Comparison of ENCODE assay signal across 1 cellular context in the genomic region with DNA sequence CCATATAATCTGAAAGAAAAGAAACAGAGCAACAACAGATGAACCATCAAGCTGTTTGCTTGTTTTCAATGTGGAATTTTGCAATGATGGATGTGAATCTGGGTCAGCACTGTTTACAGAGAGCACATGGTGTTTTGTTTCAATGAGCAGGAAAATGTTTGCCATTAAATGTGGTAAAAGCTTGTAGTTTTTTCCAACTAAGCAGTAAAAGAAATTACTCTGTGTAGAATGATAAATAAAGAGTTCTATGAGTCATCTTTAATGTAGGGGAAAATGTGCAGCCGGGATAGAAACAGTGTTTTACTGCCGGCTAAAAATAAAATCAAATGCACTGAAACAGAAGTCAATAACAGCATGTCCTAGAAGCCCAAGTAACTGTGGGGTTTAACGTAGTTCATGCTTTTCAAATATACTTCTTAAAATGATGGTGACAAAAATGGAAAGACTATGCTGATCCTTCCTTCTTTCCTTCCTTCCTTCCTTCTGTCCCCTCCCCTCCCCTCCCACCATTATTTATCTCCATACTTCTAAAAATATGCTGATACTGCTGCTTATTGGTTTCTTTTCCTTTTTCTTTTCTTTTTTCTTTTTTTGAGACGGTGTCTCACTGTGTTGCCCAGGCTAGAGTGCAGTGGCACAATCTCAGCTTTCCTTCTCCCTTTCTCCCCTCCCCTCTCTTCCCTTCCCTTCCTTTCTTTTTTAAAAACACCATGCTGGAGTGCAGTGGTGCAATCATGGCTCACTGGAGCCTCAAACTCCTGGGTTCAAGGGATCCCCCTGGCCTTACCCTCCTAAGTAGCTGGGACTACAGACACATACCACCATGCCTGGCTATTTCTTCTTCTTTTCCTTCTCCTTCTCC.
A peak's percentile ranks its signal among the peaks of the same experiment; 100 is the strongest.
TF ChIP-seq lines count a peak whose summit lies in the region.

No MANE protein-coding gene starts in this region.

TF ChIP-seq in HepG2, 621 proteins besides CTCF, POLR2A, EP300 and RAD21 (continued from another document and continues in another):
- TF ChIP-seq, protein P1, sequence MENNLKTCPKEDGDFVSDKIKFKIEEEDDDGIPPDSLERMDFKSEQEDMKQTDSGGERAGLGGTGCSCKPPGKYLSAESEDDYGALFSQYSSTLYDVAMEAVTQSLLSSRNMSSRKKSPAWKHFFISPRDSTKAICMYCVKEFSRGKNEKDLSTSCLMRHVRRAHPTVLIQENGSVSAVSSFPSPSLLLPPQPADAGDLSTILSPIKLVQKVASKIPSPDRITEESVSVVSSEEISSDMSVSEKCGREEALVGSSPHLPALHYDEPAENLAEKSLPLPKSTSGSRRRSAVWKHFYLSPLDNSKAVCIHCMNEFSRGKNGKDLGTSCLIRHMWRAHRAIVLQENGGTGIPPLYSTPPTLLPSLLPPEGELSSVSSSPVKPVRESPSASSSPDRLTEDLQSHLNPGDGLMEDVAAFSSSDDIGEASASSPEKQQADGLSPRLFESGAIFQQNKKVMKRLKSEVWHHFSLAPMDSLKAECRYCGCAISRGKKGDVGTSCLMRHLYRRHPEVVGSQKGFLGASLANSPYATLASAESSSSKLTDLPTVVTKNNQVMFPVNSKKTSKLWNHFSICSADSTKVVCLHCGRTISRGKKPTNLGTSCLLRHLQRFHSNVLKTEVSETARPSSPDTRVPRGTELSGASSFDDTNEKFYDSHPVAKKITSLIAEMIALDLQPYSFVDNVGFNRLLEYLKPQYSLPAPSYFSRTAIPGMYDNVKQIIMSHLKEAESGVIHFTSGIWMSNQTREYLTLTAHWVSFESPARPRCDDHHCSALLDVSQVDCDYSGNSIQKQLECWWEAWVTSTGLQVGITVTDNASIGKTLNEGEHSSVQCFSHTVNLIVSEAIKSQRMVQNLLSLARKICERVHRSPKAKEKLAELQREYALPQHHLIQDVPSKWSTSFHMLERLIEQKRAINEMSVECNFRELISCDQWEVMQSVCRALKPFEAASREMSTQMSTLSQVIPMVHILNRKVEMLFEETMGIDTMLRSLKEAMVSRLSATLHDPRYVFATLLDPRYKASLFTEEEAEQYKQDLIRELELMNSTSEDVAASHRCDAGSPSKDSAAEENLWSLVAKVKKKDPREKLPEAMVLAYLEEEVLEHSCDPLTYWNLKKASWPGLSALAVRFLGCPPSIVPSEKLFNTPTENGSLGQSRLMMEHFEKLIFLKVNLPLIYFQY (CRISPR knock-in tag; IDR thresholded peaks at IDR 0.05; ENCODE audit: borderline replicate concordance), result peak; percentile 79; the same call in 1 of the 2 replicates
- no peak for TF ChIP-seq TOPORS (CRISPR knock-in tag; IDR thresholded peaks at IDR 0.05)
- TF ChIP-seq GATAD1 (CRISPR knock-in tag; IDR thresholded peaks at IDR 0.05), result peak; percentile 42; the same call in 1 of the 2 replicates
- TF ChIP-seq HCFC1 (IDR thresholded peaks at IDR 0.05; ENCODE audit: low read depth, low read length), result no peak
- peak; percentile 96 for TF ChIP-seq KDM6A (CRISPR knock-in tag; IDR thresholded peaks at IDR 0.05; ENCODE audit: low read depth)
- TF ChIP-seq, protein P2, sequence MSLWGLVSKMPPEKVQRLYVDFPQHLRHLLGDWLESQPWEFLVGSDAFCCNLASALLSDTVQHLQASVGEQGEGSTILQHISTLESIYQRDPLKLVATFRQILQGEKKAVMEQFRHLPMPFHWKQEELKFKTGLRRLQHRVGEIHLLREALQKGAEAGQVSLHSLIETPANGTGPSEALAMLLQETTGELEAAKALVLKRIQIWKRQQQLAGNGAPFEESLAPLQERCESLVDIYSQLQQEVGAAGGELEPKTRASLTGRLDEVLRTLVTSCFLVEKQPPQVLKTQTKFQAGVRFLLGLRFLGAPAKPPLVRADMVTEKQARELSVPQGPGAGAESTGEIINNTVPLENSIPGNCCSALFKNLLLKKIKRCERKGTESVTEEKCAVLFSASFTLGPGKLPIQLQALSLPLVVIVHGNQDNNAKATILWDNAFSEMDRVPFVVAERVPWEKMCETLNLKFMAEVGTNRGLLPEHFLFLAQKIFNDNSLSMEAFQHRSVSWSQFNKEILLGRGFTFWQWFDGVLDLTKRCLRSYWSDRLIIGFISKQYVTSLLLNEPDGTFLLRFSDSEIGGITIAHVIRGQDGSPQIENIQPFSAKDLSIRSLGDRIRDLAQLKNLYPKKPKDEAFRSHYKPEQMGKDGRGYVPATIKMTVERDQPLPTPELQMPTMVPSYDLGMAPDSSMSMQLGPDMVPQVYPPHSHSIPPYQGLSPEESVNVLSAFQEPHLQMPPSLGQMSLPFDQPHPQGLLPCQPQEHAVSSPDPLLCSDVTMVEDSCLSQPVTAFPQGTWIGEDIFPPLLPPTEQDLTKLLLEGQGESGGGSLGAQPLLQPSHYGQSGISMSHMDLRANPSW (CRISPR knock-in tag; IDR thresholded peaks at IDR 0.05; ENCODE audit: borderline replicate concordance), result no peak
- TF ChIP-seq FOXM1 (CRISPR knock-in tag; IDR thresholded peaks at IDR 0.05), result no peak
- TF ChIP-seq ZNF879 (CRISPR knock-in tag; IDR thresholded peaks at IDR 0.05), result no peak
- TF ChIP-seq SAFB2 (CRISPR knock-in tag; IDR thresholded peaks at IDR 0.05; ENCODE audit: borderline replicate concordance, low read depth), result no peak
- no peak for TF ChIP-seq CHD4 (IDR thresholded peaks at IDR 0.05; ENCODE audit: borderline replicate concordance, low read length)
- TF ChIP-seq, protein P3, sequence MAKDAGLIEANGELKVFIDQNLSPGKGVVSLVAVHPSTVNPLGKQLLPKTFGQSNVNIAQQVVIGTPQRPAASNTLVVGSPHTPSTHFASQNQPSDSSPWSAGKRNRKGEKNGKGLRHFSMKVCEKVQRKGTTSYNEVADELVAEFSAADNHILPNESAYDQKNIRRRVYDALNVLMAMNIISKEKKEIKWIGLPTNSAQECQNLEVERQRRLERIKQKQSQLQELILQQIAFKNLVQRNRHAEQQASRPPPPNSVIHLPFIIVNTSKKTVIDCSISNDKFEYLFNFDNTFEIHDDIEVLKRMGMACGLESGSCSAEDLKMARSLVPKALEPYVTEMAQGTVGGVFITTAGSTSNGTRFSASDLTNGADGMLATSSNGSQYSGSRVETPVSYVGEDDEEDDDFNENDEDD (CRISPR knock-in tag; IDR thresholded peaks at IDR 0.05; ENCODE audit: borderline replicate concordance), result no peak
- no peak; the same call in 1 of the 2 replicates for TF ChIP-seq SMARCC2 (IDR thresholded peaks at IDR 0.05)
- no peak for TF ChIP-seq PRPF4 (IDR thresholded peaks at IDR 0.05; ENCODE audit: low read depth, low read length, poor library complexity, severe bottlenecking)
- no peak for TF ChIP-seq ZNF230 (CRISPR knock-in tag; IDR thresholded peaks at IDR 0.05)
- TF ChIP-seq, protein P4, sequence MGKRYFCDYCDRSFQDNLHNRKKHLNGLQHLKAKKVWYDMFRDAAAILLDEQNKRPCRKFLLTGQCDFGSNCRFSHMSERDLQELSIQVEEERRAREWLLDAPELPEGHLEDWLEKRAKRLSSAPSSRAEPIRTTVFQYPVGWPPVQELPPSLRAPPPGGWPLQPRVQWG (CRISPR knock-in tag; IDR thresholded peaks at IDR 0.05; ENCODE audit: borderline replicate concordance, low read depth), result no peak
- no peak for TF ChIP-seq ZFP36 (IDR thresholded peaks at IDR 0.05; ENCODE audit: borderline replicate concordance, low read depth, low read length, partially characterized antibody)
- no peak for TF ChIP-seq ZMYM4 (CRISPR knock-in tag; IDR thresholded peaks at IDR 0.05)
- TF ChIP-seq NRL (CRISPR knock-in tag; IDR thresholded peaks at IDR 0.05; ENCODE audit: borderline replicate concordance), result no peak
- no peak for TF ChIP-seq CHD2 (IDR thresholded peaks at IDR 0.05; ENCODE audit: low read depth, low read length)
- no peak for TF ChIP-seq EEA1 (CRISPR knock-in tag; IDR thresholded peaks at IDR 0.05; ENCODE audit: borderline replicate concordance)
- TF ChIP-seq, protein P5, sequence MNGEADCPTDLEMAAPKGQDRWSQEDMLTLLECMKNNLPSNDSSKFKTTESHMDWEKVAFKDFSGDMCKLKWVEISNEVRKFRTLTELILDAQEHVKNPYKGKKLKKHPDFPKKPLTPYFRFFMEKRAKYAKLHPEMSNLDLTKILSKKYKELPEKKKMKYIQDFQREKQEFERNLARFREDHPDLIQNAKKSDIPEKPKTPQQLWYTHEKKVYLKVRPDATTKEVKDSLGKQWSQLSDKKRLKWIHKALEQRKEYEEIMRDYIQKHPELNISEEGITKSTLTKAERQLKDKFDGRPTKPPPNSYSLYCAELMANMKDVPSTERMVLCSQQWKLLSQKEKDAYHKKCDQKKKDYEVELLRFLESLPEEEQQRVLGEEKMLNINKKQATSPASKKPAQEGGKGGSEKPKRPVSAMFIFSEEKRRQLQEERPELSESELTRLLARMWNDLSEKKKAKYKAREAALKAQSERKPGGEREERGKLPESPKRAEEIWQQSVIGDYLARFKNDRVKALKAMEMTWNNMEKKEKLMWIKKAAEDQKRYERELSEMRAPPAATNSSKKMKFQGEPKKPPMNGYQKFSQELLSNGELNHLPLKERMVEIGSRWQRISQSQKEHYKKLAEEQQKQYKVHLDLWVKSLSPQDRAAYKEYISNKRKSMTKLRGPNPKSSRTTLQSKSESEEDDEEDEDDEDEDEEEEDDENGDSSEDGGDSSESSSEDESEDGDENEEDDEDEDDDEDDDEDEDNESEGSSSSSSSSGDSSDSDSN (CRISPR knock-in tag; IDR thresholded peaks at IDR 0.05), result no peak
- TF ChIP-seq ZNF607 (CRISPR knock-in tag; IDR thresholded peaks at IDR 0.05; ENCODE audit: borderline replicate concordance), result no peak
- TF ChIP-seq HMG20A (CRISPR knock-in tag; IDR thresholded peaks at IDR 0.05; ENCODE audit: borderline replicate concordance), result peak; percentile 91; the same call in 1 of the 2 replicates
- no peak for TF ChIP-seq ZNF446 (CRISPR knock-in tag; IDR thresholded peaks at IDR 0.05)
- TF ChIP-seq, protein P6, sequence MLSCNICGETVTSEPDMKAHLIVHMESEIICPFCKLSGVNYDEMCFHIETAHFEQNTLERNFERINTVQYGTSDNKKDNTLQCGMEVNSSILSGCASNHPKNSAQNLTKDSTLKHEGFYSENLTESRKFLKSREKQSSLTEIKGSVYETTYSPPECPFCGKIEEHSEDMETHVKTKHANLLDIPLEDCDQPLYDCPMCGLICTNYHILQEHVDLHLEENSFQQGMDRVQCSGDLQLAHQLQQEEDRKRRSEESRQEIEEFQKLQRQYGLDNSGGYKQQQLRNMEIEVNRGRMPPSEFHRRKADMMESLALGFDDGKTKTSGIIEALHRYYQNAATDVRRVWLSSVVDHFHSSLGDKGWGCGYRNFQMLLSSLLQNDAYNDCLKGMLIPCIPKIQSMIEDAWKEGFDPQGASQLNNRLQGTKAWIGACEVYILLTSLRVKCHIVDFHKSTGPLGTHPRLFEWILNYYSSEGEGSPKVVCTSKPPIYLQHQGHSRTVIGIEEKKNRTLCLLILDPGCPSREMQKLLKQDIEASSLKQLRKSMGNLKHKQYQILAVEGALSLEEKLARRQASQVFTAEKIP (CRISPR knock-in tag; IDR thresholded peaks at IDR 0.05; ENCODE audit: borderline replicate concordance), result no peak
- TF ChIP-seq NFATC3 (CRISPR knock-in tag; IDR thresholded peaks at IDR 0.05), result no peak
- no peak for TF ChIP-seq ZNF768 (CRISPR knock-in tag; IDR thresholded peaks at IDR 0.05)
- no peak for TF ChIP-seq KDM2A (CRISPR knock-in tag; IDR thresholded peaks at IDR 0.05; ENCODE audit: borderline replicate concordance, low read depth)
- TF ChIP-seq, protein P7, sequence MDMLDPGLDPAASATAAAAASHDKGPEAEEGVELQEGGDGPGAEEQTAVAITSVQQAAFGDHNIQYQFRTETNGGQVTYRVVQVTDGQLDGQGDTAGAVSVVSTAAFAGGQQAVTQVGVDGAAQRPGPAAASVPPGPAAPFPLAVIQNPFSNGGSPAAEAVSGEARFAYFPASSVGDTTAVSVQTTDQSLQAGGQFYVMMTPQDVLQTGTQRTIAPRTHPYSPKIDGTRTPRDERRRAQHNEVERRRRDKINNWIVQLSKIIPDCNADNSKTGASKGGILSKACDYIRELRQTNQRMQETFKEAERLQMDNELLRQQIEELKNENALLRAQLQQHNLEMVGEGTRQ (IDR thresholded peaks at IDR 0.05; ENCODE audit: low read depth, low read length), result no peak
- TF ChIP-seq, protein P7 (CRISPR knock-in tag; IDR thresholded peaks at IDR 0.05; ENCODE audit: borderline replicate concordance), result peak; percentile 19; the same call in 1 of the 2 replicates
- TF ChIP-seq KLF16 (CRISPR knock-in tag; IDR thresholded peaks at IDR 0.05), result peak in 1 of 2 experiments; percentile 82; a peak in 1 of 4 replicates
- TF ChIP-seq ZNF12 (CRISPR knock-in tag; IDR thresholded peaks at IDR 0.05), result peak; percentile 37; the same call in 1 of the 2 replicates
- TF ChIP-seq ADNP (CRISPR knock-in tag; IDR thresholded peaks at IDR 0.05), result no peak
- TF ChIP-seq ZNF333 (CRISPR knock-in tag; IDR thresholded peaks at IDR 0.05; ENCODE audit: borderline replicate concordance), result no peak
- no peak for TF ChIP-seq GABPA (IDR thresholded peaks at IDR 0.05; ENCODE audit: low read depth, low read length)
- TF ChIP-seq GABPA (CRISPR knock-in tag; IDR thresholded peaks at IDR 0.05; ENCODE audit: low read depth), result peak; percentile 62
- TF ChIP-seq ZNF296 (CRISPR knock-in tag; conservative IDR thresholded peaks at IDR 0.05), result no peak
- TF ChIP-seq, protein P8, sequence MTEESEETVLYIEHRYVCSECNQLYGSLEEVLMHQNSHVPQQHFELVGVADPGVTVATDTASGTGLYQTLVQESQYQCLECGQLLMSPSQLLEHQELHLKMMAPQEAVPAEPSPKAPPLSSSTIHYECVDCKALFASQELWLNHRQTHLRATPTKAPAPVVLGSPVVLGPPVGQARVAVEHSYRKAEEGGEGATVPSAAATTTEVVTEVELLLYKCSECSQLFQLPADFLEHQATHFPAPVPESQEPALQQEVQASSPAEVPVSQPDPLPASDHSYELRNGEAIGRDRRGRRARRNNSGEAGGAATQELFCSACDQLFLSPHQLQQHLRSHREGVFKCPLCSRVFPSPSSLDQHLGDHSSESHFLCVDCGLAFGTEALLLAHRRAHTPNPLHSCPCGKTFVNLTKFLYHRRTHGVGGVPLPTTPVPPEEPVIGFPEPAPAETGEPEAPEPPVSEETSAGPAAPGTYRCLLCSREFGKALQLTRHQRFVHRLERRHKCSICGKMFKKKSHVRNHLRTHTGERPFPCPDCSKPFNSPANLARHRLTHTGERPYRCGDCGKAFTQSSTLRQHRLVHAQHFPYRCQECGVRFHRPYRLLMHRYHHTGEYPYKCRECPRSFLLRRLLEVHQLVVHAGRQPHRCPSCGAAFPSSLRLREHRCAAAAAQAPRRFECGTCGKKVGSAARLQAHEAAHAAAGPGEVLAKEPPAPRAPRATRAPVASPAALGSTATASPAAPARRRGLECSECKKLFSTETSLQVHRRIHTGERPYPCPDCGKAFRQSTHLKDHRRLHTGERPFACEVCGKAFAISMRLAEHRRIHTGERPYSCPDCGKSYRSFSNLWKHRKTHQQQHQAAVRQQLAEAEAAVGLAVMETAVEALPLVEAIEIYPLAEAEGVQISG (CRISPR knock-in tag; IDR thresholded peaks at IDR 0.05), result no peak
- no peak for TF ChIP-seq ZNF747 (CRISPR knock-in tag; IDR thresholded peaks at IDR 0.05; ENCODE audit: borderline replicate concordance)
- peak; percentile 13; the same call in 1 of the 2 replicates for TF ChIP-seq ZFP1 (CRISPR knock-in tag; IDR thresholded peaks at IDR 0.05)
- no peak for TF ChIP-seq ATRX (CRISPR knock-in tag; IDR thresholded peaks at IDR 0.05; ENCODE audit: borderline replicate concordance)
- peak; percentile 83 for TF ChIP-seq TGIF2 (CRISPR knock-in tag; IDR thresholded peaks at IDR 0.05)
- peak; percentile 22; the same call in 1 of the 2 replicates for TF ChIP-seq ETV5 (CRISPR knock-in tag; IDR thresholded peaks at IDR 0.05; ENCODE audit: borderline replicate concordance)
- TF ChIP-seq CENPT (CRISPR knock-in tag; IDR thresholded peaks at IDR 0.05; ENCODE audit: low read depth), result no peak
- peak; percentile 76 for TF ChIP-seq TEAD3 (CRISPR knock-in tag; optimal IDR thresholded peaks at IDR 0.05; ENCODE audit: borderline replicate concordance)
